ENCODE assay signal across 1 cellular context in the genomic region with DNA sequence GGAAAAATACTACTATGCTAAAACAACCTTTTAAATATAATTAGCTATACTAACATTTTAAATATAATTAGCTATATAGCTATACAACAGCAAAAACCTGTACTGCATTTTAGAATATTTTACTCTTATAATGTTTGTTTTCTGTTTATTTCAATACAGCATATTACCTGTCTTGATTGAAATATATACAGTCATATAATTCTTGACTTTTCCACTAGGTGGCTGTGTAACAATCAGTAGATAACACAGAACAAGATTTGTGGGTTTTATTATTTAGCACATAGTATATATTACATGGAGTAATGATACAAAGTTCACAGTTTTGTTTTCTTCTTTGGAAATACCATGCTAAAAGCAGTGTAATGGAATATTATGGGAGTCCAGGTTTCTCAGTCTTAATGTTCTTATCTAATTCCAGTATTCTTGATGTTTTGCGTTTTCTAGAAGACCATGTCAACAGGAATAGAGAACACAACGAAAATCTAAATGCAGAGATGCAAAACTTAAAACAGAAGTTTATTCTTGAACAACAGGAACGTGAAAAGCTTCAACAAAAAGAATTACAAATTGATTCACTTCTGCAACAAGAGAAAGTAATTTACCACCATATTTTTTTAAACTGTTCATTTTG.
TF ChIP-seq lines count a peak whose summit lies in the region.

No MANE protein-coding gene starts in this region.

TF ChIP-seq in GM23338, 12 proteins besides CTCF, POLR2A, EP300 and RAD21 (continued from another document):
- TF ChIP-seq, protein P1, sequence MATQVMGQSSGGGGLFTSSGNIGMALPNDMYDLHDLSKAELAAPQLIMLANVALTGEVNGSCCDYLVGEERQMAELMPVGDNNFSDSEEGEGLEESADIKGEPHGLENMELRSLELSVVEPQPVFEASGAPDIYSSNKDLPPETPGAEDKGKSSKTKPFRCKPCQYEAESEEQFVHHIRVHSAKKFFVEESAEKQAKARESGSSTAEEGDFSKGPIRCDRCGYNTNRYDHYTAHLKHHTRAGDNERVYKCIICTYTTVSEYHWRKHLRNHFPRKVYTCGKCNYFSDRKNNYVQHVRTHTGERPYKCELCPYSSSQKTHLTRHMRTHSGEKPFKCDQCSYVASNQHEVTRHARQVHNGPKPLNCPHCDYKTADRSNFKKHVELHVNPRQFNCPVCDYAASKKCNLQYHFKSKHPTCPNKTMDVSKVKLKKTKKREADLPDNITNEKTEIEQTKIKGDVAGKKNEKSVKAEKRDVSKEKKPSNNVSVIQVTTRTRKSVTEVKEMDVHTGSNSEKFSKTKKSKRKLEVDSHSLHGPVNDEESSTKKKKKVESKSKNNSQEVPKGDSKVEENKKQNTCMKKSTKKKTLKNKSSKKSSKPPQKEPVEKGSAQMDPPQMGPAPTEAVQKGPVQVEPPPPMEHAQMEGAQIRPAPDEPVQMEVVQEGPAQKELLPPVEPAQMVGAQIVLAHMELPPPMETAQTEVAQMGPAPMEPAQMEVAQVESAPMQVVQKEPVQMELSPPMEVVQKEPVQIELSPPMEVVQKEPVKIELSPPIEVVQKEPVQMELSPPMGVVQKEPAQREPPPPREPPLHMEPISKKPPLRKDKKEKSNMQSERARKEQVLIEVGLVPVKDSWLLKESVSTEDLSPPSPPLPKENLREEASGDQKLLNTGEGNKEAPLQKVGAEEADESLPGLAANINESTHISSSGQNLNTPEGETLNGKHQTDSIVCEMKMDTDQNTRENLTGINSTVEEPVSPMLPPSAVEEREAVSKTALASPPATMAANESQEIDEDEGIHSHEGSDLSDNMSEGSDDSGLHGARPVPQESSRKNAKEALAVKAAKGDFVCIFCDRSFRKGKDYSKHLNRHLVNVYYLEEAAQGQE (IDR thresholded peaks at IDR 0.05; ENCODE audit: unreplicated experiment), result no peak
- TF ChIP-seq, protein P2, sequence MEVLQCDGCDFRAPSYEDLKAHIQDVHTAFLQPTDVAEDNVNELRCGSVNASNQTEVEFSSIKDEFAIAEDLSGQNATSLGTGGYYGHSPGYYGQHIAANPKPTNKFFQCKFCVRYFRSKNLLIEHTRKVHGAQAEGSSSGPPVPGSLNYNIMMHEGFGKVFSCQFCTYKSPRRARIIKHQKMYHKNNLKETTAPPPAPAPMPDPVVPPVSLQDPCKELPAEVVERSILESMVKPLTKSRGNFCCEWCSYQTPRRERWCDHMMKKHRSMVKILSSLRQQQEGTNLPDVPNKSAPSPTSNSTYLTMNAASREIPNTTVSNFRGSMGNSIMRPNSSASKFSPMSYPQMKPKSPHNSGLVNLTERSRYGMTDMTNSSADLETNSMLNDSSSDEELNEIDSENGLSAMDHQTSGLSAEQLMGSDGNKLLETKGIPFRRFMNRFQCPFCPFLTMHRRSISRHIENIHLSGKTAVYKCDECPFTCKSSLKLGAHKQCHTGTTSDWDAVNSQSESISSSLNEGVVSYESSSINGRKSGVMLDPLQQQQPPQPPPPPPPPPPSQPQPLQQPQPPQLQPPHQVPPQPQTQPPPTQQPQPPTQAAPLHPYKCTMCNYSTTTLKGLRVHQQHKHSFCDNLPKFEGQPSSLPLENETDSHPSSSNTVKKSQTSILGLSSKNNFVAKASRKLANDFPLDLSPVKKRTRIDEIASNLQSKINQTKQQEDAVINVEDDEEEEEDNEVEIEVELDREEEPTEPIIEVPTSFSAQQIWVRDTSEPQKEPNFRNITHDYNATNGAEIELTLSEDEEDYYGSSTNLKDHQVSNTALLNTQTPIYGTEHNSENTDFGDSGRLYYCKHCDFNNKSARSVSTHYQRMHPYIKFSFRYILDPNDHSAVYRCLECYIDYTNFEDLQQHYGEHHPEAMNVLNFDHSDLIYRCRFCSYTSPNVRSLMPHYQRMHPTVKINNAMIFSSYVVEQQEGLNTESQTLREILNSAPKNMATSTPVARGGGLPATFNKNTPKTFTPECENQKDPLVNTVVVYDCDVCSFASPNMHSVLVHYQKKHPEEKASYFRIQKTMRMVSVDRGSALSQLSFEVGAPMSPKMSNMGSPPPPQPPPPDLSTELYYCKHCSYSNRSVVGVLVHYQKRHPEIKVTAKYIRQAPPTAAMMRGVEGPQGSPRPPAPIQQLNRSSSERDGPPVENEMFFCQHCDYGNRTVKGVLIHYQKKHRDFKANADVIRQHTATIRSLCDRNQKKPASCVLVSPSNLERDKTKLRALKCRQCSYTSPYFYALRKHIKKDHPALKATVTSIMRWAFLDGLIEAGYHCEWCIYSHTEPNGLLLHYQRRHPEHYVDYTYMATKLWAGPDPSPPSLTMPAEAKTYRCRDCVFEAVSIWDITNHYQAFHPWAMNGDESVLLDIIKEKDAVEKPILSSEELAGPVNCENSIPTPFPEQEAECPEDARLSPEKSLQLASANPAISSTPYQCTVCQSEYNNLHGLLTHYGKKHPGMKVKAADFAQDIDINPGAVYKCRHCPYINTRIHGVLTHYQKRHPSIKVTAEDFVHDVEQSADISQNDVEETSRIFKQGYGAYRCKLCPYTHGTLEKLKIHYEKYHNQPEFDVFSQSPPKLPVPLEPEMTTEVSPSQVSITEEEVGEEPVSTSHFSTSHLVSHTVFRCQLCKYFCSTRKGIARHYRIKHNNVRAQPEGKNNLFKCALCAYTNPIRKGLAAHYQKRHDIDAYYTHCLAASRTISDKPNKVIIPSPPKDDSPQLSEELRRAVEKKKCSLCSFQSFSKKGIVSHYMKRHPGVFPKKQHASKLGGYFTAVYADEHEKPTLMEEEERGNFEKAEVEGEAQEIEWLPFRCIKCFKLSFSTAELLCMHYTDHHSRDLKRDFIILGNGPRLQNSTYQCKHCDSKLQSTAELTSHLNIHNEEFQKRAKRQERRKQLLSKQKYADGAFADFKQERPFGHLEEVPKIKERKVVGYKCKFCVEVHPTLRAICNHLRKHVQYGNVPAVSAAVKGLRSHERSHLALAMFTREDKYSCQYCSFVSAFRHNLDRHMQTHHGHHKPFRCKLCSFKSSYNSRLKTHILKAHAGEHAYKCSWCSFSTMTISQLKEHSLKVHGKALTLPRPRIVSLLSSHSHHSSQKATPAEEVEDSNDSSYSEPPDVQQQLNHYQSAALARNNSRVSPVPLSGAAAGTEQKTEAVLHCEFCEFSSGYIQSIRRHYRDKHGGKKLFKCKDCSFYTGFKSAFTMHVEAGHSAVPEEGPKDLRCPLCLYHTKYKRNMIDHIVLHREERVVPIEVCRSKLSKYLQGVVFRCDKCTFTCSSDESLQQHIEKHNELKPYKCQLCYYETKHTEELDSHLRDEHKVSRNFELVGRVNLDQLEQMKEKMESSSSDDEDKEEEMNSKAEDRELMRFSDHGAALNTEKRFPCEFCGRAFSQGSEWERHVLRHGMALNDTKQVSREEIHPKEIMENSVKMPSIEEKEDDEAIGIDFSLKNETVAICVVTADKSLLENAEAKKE (CRISPR knock-in tag; IDR thresholded peaks at IDR 0.05), result no peak
- no peak for TF ChIP-seq JUNB (IDR thresholded peaks at IDR 0.05; ENCODE audit: unreplicated experiment)
- no peak for TF ChIP-seq STAT1 (IDR thresholded peaks at IDR 0.05; ENCODE audit: unreplicated experiment)
- no peak for TF ChIP-seq ZNF331 (CRISPR knock-in tag; IDR thresholded peaks at IDR 0.05; ENCODE audit: low read depth)
- TF ChIP-seq NANOG (IDR thresholded peaks at IDR 0.05; ENCODE audit: borderline replicate concordance), result no peak
- TF ChIP-seq, protein P3, sequence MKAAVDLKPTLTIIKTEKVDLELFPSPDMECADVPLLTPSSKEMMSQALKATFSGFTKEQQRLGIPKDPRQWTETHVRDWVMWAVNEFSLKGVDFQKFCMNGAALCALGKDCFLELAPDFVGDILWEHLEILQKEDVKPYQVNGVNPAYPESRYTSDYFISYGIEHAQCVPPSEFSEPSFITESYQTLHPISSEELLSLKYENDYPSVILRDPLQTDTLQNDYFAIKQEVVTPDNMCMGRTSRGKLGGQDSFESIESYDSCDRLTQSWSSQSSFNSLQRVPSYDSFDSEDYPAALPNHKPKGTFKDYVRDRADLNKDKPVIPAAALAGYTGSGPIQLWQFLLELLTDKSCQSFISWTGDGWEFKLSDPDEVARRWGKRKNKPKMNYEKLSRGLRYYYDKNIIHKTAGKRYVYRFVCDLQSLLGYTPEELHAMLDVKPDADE (IDR thresholded peaks at IDR 0.05), result no peak
- no peak for TF ChIP-seq POLR2AphosphoS5 (IDR thresholded peaks at IDR 0.05; ENCODE audit: low read depth)
TF ChIP-seq in GM23338: peak in this region for 0.
